In genomic region chrX:44244008-44244407, GRCh38 we compare ENCODE assay signal across 8 cellular contexts.
DNase-seq lines count a peak whose midpoint lies in the region; ATAC-seq and TF ChIP-seq lines count a peak whose summit lies in the region.

No MANE protein-coding gene starts in this region.

- no peak overlapping the region for H2BK15ac ChIP-seq in mesenchymal stem cell (ENCODE audit: low read depth, poor library complexity, severe bottlenecking)

- no peak overlapping the region for H3K23ac ChIP-seq in mesenchymal stem cell (ENCODE audit: low read length in 2 of 2)

- no peaks in the 10 kb centered on the region for H3K9me3 Mint-ChIP-seq in endothelial cell (ENCODE audit: unreplicated experiment)

- no peak overlapping the region for H2AFZ ChIP-seq in mesenchymal stem cell (ENCODE audit: low read depth, low read length)

- no peaks in the 10 kb centered on the region for H3K27me3 Mint-ChIP-seq in endothelial cell (ENCODE audit: unreplicated experiment)

- intact Hi-C loops in body of pancreas (cut with DNase I): no loop called here

- H3K4me3 ChIP-seq in body of pancreas (no peak overlapping the region), mesenchymal stem cell (ENCODE audit: insufficient read depth in 1 of 2, low read depth in 1 of 2, low read length in 2 of 2) (no peak overlapping the region)

- H3K4me1 ChIP-seq in body of pancreas (no peaks in the 10 kb centered on the region), mesenchymal stem cell (ENCODE audit: control insufficient read depth, insufficient read depth, low read depth, low read length) (no peaks in the 10 kb centered on the region)

- H3K4me3 Mint-ChIP-seq in endothelial cell (ENCODE audit: unreplicated experiment): no peak overlapping the region

- no peak for TF ChIP-seq POLR2A in body of pancreas (IDR thresholded peaks at IDR 0.05)

- peak overlapping the region; percentile 34 for H3K9ac ChIP-seq in mesenchymal stem cell (ENCODE audit: low read length)

- ATAC-seq in body of pancreas: peak; percentile 33
- no peak for ATAC-seq in HG02938 (IDR thresholded peaks at IDR 0.05; ENCODE audit: unreplicated experiment)
- no peak for ATAC-seq in GM18907 (IDR thresholded peaks at IDR 0.05; ENCODE audit: unreplicated experiment)
- ATAC-seq in HG02763 (IDR thresholded peaks at IDR 0.05; ENCODE audit: unreplicated experiment): no peak

- WGBS in body of pancreas, 2 donors: 0 to 14% methylated on average over 1 of the region's 1 CpG
- WGBS in mesenchymal stem cell: 0% methylated on average over 1 of the region's 1 CpG

- H3K18ac ChIP-seq in mesenchymal stem cell (ENCODE audit: low read depth in 1 of 2, low read length in 2 of 2): no peak overlapping the region

- no peaks in the 10 kb centered on the region for H3K36me3 Mint-ChIP-seq in endothelial cell (ENCODE audit: low read depth, unreplicated experiment)

- TF ChIP-seq CTCF in body of pancreas (IDR thresholded peaks at IDR 0.05): peak; percentile 21 to 73 (median 58)
- TF ChIP-seq CTCF in endothelial cell (IDR thresholded peaks at IDR 0.05; ENCODE audit: unreplicated experiment): no peak

- no peak overlapping the region for H3K4ac ChIP-seq in mesenchymal stem cell (ENCODE audit: low read depth in 1 of 2, low read length in 2 of 2)

- DNase-seq in EH (ENCODE audit: low read depth) (peak; percentile 13), LHCN-M2 (ENCODE audit: low read depth) (peak; percentile 49), body of pancreas (peak in 1 of 4 donors; percentile 6), mesenchymal stem cell (peak; percentile 36), endothelial cell (ENCODE audit: low spot score) (no peak)

- H4K91ac ChIP-seq in mesenchymal stem cell (ENCODE audit: low read length): no peak overlapping the region

- no peaks in the 10 kb centered on the region for H3K79me1 ChIP-seq in mesenchymal stem cell (replicated peaks; ENCODE audit: low read length, poor library complexity, severe bottlenecking)

- H2AK5ac ChIP-seq in mesenchymal stem cell (ENCODE audit: low read length, severe bottlenecking): no peak overlapping the region

- no peak overlapping the region for H4K8ac ChIP-seq in mesenchymal stem cell (ENCODE audit: low read length)

- no peak overlapping the region for H2BK5ac ChIP-seq in mesenchymal stem cell (ENCODE audit: low read depth, low read length, poor library complexity, severe bottlenecking)

- H3K4me1 Mint-ChIP-seq in endothelial cell (ENCODE audit: unreplicated experiment): no peaks in the 10 kb centered on the region

- no peaks in the 10 kb centered on the region for H3K36me3 ChIP-seq in body of pancreas (replicated peaks in 1 of 2; ENCODE audit: insufficient read depth in 1 of 2, low read depth in 2 of 2)
- no peaks in the 10 kb centered on the region for H3K36me3 ChIP-seq in mesenchymal stem cell (ENCODE audit: control insufficient read depth in 1 of 2, insufficient read depth in 2 of 2, low read depth in 1 of 2, low read length in 2 of 2)

- no peak overlapping the region for H2BK120ac ChIP-seq in mesenchymal stem cell (ENCODE audit: low read depth, low read length)

- H3K9me3 ChIP-seq in body of pancreas (no peaks in the 10 kb centered on the region), mesenchymal stem cell (ENCODE audit: control insufficient read depth, low read length) (no peaks in the 10 kb centered on the region)

- no peaks in the 10 kb centered on the region for H3K27me3 ChIP-seq in body of pancreas
- H3K27me3 ChIP-seq in mesenchymal stem cell (ENCODE audit: control insufficient read depth in 1 of 2, insufficient read depth in 1 of 2, low read length in 2 of 2): peaks cover 0 to 28% of the 10 kb centered on the region in 2 experiments

- H3K4me2 ChIP-seq in mesenchymal stem cell (ENCODE audit: low read length, poor library complexity, severe bottlenecking): no peak overlapping the region

- no peak overlapping the region for H3K27ac Mint-ChIP-seq in endothelial cell (ENCODE audit: unreplicated experiment)

- H3K27ac ChIP-seq in body of pancreas: no peak overlapping the region
- no peak overlapping the region for H3K27ac ChIP-seq in mesenchymal stem cell (ENCODE audit: low read length, poor library complexity, severe bottlenecking)

- H3K14ac ChIP-seq in mesenchymal stem cell (ENCODE audit: low read length in 2 of 2): no peak overlapping the region

- H2BK12ac ChIP-seq in mesenchymal stem cell (ENCODE audit: low read length in 2 of 2): no peak overlapping the region
